ENCODE assay signal across 26 cellular contexts in genomic region chr16:79348521-79349306, GRCh38.
"Had no signal": no experiment of that assay in that cellular context is flagged by ENCODE, and none has a peak within 500 bp of the region (broad histone marks: within the 10 kb centered on the region; RNA-seq: fewer than 3 reads in every experiment).

No MANE protein-coding gene starts in this region.

- H3K27ac ChIP-seq: brain microvascular endothelial cell, cardiac muscle cell, SK-N-MC had no signal

- H3K36me3 Mint-ChIP-seq: activated naive CD4-positive, alpha-beta T cell treated with anti-CD3 and anti-CD28 coated beads, Interleukin-2, amount 50 U/mL, for 72 hours; T-cell had no signal

- H3K4me1 Mint-ChIP-seq: activated B cell treated with CpG ODN at 0.5 μM for 24 hours had no signal

- H3K27ac Mint-ChIP-seq: activated B cell treated with CpG ODN at 0.5 μM for 24 hours; activated CD8-positive, alpha-beta T cell treated with anti-CD3 and anti-CD28 coated beads for 36 hours; T-cell had no signal

- H3K4me3 Mint-ChIP-seq: activated B cell treated with CpG ODN at 0.5 μM for 24 hours; activated CD8-positive, alpha-beta T cell treated with anti-CD3 and anti-CD28 coated beads for 36 hours; T-cell had no signal

- H3K9me3 Mint-ChIP-seq: activated B cell treated with CpG ODN at 0.5 μM for 24 hours; activated CD8-positive, alpha-beta T cell treated with anti-CD3 and anti-CD28 coated beads for 36 hours; activated naive CD4-positive, alpha-beta T cell treated with anti-CD3 and anti-CD28 coated beads, Interleukin-2, amount 50 U/mL, for 72 hours; T-cell had no signal

- H3K4me3 ChIP-seq: cardiac muscle cell, MG63, SK-N-MC had no signal

- DNase-seq: activated B cell treated with CpG ODN at 0.5 μM for 24 hours; activated CD8-positive, alpha-beta memory T cell treated with anti-CD3 and anti-CD28 coated beads, Interleukin-2, amount 50 U/mL, for 4 hours; activated CD8-positive, alpha-beta T cell treated with anti-CD3 and anti-CD28 coated beads for 36 hours; activated effector memory CD4-positive, alpha-beta T cell treated with anti-CD3 and anti-CD28 coated beads, Interleukin-2, amount 50 U/mL, for 16 hours; activated naive CD4-positive, alpha-beta T cell treated with Interleukin-2 at 50 U/mL for 16 hours; brain microvascular endothelial cell; MG63; MV-4-11; NCI-H1105; NCI-H1436; NCI-H1694 treated with DMSO at 0.1 percent for 48 hours; NCI-H2029 treated with DMSO at 0.1 percent for 48 hours; NCI-H345; NCI-H510A treated with DMSO at 0.1 percent for 48 hours; NCI-H69; NK-92 treated with Interleukin-12 subunit alpha and Interleukin-12 subunit beta, amount 100 ng/mL, for 24 hours; OCI-M1; RPMI8226; T-cell; T-helper 2 cell; T1000 had no signal

- ATAC-seq: activated CD8-positive, alpha-beta T cell treated with anti-CD3 and anti-CD28 coated beads for 36 hours; Panc1; Right ventricle myocardium inferior; T-cell had no signal

- H3K9me3 ChIP-seq: MG63 had no signal

- H3K36me3 ChIP-seq: brain microvascular endothelial cell, cardiac muscle cell, MG63 had no signal
